In the genomic region with DNA sequence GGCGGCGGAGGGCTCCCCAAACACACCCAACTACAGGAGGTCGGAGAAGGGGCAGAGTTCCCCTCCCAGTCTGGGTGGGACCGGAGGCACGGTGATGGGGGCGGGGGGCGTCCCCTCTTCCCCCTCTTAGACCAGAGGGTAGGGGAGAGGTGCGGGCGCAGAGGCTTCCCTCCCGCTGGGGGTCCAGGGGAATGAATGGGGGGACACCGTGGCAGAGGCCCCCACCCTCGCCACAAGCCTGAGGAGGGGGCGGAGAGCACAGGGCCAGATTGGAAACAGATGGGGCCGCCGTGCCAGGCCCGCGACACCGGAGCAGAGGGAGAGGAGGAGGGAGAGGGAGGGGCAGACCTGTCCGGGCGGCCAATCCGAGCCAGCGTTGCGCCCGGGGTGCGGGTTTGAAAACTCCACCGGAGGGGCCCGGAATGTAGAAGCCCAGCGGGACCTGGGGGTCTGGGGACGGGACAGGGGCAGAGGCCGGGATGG, we compare ENCODE assay signal across 1 cellular context.
TF ChIP-seq lines count a peak whose summit lies in the region.

No MANE protein-coding gene starts in this region.

TF ChIP-seq in HEK293, 187 proteins besides CTCF, POLR2A, EP300 and RAD21 (continued from another document and continues in another):
- TF ChIP-seq, protein P1, sequence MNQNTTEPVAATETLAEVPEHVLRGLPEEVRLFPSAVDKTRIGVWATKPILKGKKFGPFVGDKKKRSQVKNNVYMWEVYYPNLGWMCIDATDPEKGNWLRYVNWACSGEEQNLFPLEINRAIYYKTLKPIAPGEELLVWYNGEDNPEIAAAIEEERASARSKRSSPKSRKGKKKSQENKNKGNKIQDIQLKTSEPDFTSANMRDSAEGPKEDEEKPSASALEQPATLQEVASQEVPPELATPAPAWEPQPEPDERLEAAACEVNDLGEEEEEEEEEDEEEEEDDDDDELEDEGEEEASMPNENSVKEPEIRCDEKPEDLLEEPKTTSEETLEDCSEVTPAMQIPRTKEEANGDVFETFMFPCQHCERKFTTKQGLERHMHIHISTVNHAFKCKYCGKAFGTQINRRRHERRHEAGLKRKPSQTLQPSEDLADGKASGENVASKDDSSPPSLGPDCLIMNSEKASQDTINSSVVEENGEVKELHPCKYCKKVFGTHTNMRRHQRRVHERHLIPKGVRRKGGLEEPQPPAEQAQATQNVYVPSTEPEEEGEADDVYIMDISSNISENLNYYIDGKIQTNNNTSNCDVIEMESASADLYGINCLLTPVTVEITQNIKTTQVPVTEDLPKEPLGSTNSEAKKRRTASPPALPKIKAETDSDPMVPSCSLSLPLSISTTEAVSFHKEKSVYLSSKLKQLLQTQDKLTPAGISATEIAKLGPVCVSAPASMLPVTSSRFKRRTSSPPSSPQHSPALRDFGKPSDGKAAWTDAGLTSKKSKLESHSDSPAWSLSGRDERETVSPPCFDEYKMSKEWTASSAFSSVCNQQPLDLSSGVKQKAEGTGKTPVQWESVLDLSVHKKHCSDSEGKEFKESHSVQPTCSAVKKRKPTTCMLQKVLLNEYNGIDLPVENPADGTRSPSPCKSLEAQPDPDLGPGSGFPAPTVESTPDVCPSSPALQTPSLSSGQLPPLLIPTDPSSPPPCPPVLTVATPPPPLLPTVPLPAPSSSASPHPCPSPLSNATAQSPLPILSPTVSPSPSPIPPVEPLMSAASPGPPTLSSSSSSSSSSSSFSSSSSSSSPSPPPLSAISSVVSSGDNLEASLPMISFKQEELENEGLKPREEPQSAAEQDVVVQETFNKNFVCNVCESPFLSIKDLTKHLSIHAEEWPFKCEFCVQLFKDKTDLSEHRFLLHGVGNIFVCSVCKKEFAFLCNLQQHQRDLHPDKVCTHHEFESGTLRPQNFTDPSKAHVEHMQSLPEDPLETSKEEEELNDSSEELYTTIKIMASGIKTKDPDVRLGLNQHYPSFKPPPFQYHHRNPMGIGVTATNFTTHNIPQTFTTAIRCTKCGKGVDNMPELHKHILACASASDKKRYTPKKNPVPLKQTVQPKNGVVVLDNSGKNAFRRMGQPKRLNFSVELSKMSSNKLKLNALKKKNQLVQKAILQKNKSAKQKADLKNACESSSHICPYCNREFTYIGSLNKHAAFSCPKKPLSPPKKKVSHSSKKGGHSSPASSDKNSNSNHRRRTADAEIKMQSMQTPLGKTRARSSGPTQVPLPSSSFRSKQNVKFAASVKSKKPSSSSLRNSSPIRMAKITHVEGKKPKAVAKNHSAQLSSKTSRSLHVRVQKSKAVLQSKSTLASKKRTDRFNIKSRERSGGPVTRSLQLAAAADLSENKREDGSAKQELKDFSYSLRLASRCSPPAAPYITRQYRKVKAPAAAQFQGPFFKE (tag by site-specific recombination; IDR thresholded peaks at IDR 0.05; ENCODE audit: borderline replicate concordance): no peak
- no peak for TF ChIP-seq ZNF658 (tag by site-specific recombination; IDR thresholded peaks at IDR 0.05)
- TF ChIP-seq MYNN (tag by site-specific recombination; IDR thresholded peaks at IDR 0.05; ENCODE audit: borderline replicate concordance): no peak
- no peak for TF ChIP-seq OSR2 (tag by site-specific recombination; IDR thresholded peaks at IDR 0.05)
- TF ChIP-seq EGR2 (tag by site-specific recombination; IDR thresholded peaks at IDR 0.05; ENCODE audit: low read depth): peak; percentile 28; the same call in 1 of the 2 replicates
- TF ChIP-seq ZNF596 (tag by site-specific recombination; IDR thresholded peaks at IDR 0.05): no peak
- TF ChIP-seq MZF1 (tag by site-specific recombination; IDR thresholded peaks at IDR 0.05; ENCODE audit: borderline replicate concordance): no peak
- peak; percentile 50; the same call in 1 of the 2 replicates for TF ChIP-seq GLIS1 (tag by site-specific recombination; IDR thresholded peaks at IDR 0.05)
- peak; percentile 34; the same call in 1 of the 2 replicates for TF ChIP-seq ZBTB20 (tag by site-specific recombination; IDR thresholded peaks at IDR 0.05)
- no peak for TF ChIP-seq ZNF155 (tag by site-specific recombination; IDR thresholded peaks at IDR 0.05)
- no peak for TF ChIP-seq ZNF302 (tag by site-specific recombination; IDR thresholded peaks at IDR 0.05; ENCODE audit: low read depth)
- TF ChIP-seq WT1 (tag by site-specific recombination; IDR thresholded peaks at IDR 0.05): 0 out of 2 replicates have a peak, but pooled peaks have one; percentile 28
- no peak for TF ChIP-seq ZNF202 (tag by site-specific recombination; IDR thresholded peaks at IDR 0.05; ENCODE audit: borderline replicate concordance)
- TF ChIP-seq, protein P2, sequence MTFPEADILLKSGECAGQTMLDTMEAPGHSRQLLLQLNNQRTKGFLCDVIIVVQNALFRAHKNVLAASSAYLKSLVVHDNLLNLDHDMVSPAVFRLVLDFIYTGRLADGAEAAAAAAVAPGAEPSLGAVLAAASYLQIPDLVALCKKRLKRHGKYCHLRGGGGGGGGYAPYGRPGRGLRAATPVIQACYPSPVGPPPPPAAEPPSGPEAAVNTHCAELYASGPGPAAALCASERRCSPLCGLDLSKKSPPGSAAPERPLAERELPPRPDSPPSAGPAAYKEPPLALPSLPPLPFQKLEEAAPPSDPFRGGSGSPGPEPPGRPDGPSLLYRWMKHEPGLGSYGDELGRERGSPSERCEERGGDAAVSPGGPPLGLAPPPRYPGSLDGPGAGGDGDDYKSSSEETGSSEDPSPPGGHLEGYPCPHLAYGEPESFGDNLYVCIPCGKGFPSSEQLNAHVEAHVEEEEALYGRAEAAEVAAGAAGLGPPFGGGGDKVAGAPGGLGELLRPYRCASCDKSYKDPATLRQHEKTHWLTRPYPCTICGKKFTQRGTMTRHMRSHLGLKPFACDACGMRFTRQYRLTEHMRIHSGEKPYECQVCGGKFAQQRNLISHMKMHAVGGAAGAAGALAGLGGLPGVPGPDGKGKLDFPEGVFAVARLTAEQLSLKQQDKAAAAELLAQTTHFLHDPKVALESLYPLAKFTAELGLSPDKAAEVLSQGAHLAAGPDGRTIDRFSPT (tag by site-specific recombination; IDR thresholded peaks at IDR 0.05): no peak
- TF ChIP-seq, protein P3, sequence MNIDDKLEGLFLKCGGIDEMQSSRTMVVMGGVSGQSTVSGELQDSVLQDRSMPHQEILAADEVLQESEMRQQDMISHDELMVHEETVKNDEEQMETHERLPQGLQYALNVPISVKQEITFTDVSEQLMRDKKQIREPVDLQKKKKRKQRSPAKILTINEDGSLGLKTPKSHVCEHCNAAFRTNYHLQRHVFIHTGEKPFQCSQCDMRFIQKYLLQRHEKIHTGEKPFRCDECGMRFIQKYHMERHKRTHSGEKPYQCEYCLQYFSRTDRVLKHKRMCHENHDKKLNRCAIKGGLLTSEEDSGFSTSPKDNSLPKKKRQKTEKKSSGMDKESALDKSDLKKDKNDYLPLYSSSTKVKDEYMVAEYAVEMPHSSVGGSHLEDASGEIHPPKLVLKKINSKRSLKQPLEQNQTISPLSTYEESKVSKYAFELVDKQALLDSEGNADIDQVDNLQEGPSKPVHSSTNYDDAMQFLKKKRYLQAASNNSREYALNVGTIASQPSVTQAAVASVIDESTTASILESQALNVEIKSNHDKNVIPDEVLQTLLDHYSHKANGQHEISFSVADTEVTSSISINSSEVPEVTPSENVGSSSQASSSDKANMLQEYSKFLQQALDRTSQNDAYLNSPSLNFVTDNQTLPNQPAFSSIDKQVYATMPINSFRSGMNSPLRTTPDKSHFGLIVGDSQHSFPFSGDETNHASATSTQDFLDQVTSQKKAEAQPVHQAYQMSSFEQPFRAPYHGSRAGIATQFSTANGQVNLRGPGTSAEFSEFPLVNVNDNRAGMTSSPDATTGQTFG (tag by site-specific recombination; IDR thresholded peaks at IDR 0.05; ENCODE audit: borderline replicate concordance): no peak
- TF ChIP-seq, protein P4, sequence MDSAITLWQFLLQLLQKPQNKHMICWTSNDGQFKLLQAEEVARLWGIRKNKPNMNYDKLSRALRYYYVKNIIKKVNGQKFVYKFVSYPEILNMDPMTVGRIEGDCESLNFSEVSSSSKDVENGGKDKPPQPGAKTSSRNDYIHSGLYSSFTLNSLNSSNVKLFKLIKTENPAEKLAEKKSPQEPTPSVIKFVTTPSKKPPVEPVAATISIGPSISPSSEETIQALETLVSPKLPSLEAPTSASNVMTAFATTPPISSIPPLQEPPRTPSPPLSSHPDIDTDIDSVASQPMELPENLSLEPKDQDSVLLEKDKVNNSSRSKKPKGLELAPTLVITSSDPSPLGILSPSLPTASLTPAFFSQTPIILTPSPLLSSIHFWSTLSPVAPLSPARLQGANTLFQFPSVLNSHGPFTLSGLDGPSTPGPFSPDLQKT (IDR thresholded peaks at IDR 0.05; ENCODE audit: borderline replicate concordance, low read depth, low read length): no peak
- TF ChIP-seq ZNF211 (tag by site-specific recombination; IDR thresholded peaks at IDR 0.05; ENCODE audit: low read depth): no peak
- TF ChIP-seq SP7 (tag by site-specific recombination; IDR thresholded peaks at IDR 0.05): 0 out of 2 replicates have a peak, but pooled peaks have one; percentile 26
- peak; percentile 71 for TF ChIP-seq ZFHX2 (tag by site-specific recombination; conservative IDR thresholded peaks at IDR 0.05)
- no peak for TF ChIP-seq ZNF776 (tag by site-specific recombination; IDR thresholded peaks at IDR 0.05; ENCODE audit: borderline replicate concordance)
- TF ChIP-seq, protein P5, sequence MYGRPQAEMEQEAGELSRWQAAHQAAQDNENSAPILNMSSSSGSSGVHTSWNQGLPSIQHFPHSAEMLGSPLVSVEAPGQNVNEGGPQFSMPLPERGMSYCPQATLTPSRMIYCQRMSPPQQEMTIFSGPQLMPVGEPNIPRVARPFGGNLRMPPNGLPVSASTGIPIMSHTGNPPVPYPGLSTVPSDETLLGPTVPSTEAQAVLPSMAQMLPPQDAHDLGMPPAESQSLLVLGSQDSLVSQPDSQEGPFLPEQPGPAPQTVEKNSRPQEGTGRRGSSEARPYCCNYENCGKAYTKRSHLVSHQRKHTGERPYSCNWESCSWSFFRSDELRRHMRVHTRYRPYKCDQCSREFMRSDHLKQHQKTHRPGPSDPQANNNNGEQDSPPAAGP (tag by site-specific recombination; IDR thresholded peaks at IDR 0.05): peak; percentile 88
- TF ChIP-seq MEIS1 (CRISPR knock-in tag; IDR thresholded peaks at IDR 0.05; ENCODE audit: borderline replicate concordance): no peak
- TF ChIP-seq ZBTB7A (tag by site-specific recombination; IDR thresholded peaks at IDR 0.05; ENCODE audit: low read depth): no peak
- TF ChIP-seq GLIS2 (tag by site-specific recombination; IDR thresholded peaks at IDR 0.05): peak; percentile 75
- TF ChIP-seq, protein P6, sequence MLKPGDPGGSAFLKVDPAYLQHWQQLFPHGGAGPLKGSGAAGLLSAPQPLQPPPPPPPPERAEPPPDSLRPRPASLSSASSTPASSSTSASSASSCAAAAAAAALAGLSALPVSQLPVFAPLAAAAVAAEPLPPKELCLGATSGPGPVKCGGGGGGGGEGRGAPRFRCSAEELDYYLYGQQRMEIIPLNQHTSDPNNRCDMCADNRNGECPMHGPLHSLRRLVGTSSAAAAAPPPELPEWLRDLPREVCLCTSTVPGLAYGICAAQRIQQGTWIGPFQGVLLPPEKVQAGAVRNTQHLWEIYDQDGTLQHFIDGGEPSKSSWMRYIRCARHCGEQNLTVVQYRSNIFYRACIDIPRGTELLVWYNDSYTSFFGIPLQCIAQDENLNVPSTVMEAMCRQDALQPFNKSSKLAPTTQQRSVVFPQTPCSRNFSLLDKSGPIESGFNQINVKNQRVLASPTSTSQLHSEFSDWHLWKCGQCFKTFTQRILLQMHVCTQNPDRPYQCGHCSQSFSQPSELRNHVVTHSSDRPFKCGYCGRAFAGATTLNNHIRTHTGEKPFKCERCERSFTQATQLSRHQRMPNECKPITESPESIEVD (tag by site-specific recombination; IDR thresholded peaks at IDR 0.05): no peak
- TF ChIP-seq, protein P7, sequence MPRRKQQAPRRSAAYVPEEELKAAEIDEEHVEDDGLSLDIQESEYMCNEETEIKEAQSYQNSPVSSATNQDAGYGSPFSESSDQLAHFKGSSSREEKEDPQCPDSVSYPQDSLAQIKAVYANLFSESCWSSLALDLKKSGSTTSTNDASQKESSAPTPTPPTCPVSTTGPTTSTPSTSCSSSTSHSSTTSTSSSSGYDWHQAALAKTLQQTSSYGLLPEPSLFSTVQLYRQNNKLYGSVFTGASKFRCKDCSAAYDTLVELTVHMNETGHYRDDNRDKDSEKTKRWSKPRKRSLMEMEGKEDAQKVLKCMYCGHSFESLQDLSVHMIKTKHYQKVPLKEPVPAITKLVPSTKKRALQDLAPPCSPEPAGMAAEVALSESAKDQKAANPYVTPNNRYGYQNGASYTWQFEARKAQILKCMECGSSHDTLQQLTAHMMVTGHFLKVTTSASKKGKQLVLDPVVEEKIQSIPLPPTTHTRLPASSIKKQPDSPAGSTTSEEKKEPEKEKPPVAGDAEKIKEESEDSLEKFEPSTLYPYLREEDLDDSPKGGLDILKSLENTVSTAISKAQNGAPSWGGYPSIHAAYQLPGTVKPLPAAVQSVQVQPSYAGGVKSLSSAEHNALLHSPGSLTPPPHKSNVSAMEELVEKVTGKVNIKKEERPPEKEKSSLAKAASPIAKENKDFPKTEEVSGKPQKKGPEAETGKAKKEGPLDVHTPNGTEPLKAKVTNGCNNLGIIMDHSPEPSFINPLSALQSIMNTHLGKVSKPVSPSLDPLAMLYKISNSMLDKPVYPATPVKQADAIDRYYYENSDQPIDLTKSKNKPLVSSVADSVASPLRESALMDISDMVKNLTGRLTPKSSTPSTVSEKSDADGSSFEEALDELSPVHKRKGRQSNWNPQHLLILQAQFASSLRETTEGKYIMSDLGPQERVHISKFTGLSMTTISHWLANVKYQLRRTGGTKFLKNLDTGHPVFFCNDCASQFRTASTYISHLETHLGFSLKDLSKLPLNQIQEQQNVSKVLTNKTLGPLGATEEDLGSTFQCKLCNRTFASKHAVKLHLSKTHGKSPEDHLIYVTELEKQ (tag by site-specific recombination; IDR thresholded peaks at IDR 0.05; ENCODE audit: borderline replicate concordance): no peak
- TF ChIP-seq, protein P8, sequence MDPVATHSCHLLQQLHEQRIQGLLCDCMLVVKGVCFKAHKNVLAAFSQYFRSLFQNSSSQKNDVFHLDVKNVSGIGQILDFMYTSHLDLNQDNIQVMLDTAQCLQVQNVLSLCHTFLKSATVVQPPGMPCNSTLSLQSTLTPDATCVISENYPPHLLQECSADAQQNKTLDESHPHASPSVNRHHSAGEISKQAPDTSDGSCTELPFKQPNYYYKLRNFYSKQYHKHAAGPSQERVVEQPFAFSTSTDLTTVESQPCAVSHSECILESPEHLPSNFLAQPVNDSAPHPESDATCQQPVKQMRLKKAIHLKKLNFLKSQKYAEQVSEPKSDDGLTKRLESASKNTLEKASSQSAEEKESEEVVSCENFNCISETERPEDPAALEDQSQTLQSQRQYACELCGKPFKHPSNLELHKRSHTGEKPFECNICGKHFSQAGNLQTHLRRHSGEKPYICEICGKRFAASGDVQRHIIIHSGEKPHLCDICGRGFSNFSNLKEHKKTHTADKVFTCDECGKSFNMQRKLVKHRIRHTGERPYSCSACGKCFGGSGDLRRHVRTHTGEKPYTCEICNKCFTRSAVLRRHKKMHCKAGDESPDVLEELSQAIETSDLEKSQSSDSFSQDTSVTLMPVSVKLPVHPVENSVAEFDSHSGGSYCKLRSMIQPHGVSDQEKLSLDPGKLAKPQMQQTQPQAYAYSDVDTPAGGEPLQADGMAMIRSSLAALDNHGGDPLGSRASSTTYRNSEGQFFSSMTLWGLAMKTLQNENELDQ (tag by site-specific recombination; IDR thresholded peaks at IDR 0.05; ENCODE audit: low read depth): no peak
- TF ChIP-seq, protein P9, sequence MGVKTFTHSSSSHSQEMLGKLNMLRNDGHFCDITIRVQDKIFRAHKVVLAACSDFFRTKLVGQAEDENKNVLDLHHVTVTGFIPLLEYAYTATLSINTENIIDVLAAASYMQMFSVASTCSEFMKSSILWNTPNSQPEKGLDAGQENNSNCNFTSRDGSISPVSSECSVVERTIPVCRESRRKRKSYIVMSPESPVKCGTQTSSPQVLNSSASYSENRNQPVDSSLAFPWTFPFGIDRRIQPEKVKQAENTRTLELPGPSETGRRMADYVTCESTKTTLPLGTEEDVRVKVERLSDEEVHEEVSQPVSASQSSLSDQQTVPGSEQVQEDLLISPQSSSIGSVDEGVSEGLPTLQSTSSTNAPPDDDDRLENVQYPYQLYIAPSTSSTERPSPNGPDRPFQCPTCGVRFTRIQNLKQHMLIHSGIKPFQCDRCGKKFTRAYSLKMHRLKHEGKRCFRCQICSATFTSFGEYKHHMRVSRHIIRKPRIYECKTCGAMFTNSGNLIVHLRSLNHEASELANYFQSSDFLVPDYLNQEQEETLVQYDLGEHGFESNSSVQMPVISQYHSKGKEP (tag by site-specific recombination; IDR thresholded peaks at IDR 0.05): no peak
